18 cellular contexts compared by ENCODE assay signal in the genomic region with DNA sequence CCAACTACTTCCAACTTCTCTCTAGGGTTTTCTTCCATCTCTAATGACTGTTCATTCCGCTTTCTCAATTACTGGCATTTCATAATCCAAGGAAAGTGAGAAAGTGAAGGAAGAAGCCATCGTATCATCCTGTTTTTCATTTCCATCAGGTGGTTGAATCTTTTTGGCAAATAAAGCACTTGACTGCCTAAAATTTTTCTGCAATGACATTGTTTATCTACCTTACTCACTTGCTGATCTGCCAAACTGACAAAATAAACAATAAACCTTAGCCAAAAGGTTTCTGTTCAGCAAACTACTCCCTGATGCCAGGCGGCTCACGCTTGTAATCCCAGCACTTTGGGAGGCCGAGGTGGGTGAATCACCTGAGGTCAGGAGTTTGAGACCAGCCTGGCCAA. TPM values are rescaled to one million over a fixed set of nuclear protein-coding genes. Genes with fewer than 3 reads are reported as not detected.
A peak's percentile ranks its signal among the peaks of the same experiment; 100 is the strongest.
DNase-seq lines count a peak whose midpoint lies in the region; ATAC-seq, FAIRE-seq and TF ChIP-seq lines count a peak whose summit lies in the region.
"Had no signal": no experiment of that assay in that cellular context is flagged by ENCODE, and none has a peak within 500 bp of the region (broad histone marks: within the 10 kb centered on the region; RNA-seq: fewer than 3 reads in every experiment).

No MANE protein-coding gene starts in this region.

- peak overlapping the region in 1 of 2 experiments; percentile 59; a peak in 3 of 6 replicates for H3K27ac ChIP-seq in A549
- peak overlapping the region; percentile 67 for H3K27ac ChIP-seq in VCaP
- peak overlapping the region; percentile 49 to 70 for H3K27ac ChIP-seq in liver (ENCODE audit: low read depth in 1 of 2, low read length in 2 of 2)
- H3K27ac ChIP-seq: upper lobe of right lung had no signal

- no peak overlapping the region for H3K9ac ChIP-seq in liver (ENCODE audit: low read depth in 1 of 2, low read length in 2 of 2)

- TF ChIP-seq EP300 in A549 (IDR thresholded peaks at IDR 0.05) = no peak

- no peak overlapping the region for H3K4me3 ChIP-seq in A549
- H3K4me3 ChIP-seq in GM06990 (replicated peaks; ENCODE audit: low read depth, low read length) = peak overlapping the region; percentile 42
- H3K4me3 ChIP-seq in liver (ENCODE audit: low read depth in 1 of 3, low read length in 3 of 3) = peak overlapping the region in 1 of 3 donors; percentile 13
- H3K4me3 ChIP-seq: K562, upper lobe of right lung had no signal

- TF ChIP-seq POLR2A in A549 (IDR thresholded peaks at IDR 0.05; ENCODE audit: low read length) = no peak

- DNase-seq in A549 (ENCODE audit: low read depth in 1 of 2, low spot score in 1 of 2) (peak; percentile 45 to 55), GM06990 (ENCODE audit: extremely low read depth, insufficient read length) (no peak), Ammon's horn (ENCODE audit: low spot score) (no peak), pons (ENCODE audit: low spot score) (no peak), NCI-H1417 (lab: John Stamatoyannopoulos, UW) (no peak)
- DNase-seq: Caco-2; effector CD8-positive, alpha-beta T cell; H9; mesenchymal stem cell; NCI-H2171; right cardiac atrium; Right ventricle myocardium superior; upper lobe of right lung had no signal

- TF ChIP-seq CTCF in A549 (IDR thresholded peaks at IDR 0.05) = no peak
- no peak for TF ChIP-seq CTCF in GM06990 (IDR thresholded peaks at IDR 0.05; ENCODE audit: insufficient read depth, low read length, poor library complexity, severe bottlenecking)
- no peak for TF ChIP-seq CTCF in VCaP (conservative IDR thresholded peaks at IDR 0.05)
- no peak for TF ChIP-seq CTCF in liver (IDR thresholded peaks at IDR 0.05; ENCODE audit: low read depth, low read length, missing input control)

- H3K4me1 ChIP-seq in A549 = peaks cover 34% of the 10 kb centered on the region
- H3K4me1 ChIP-seq in liver (ENCODE audit: control insufficient read depth in 4 of 4, insufficient read depth in 4 of 4, low read length in 3 of 4) = peaks cover 8 to 37% (median 22%) of the 10 kb centered on the region in 4 donors

- TF ChIP-seq RAD21 in A549 (conservative IDR thresholded peaks at IDR 0.05 in 1 of 2, IDR thresholded peaks at IDR 0.05 in 1 of 2) (no peak), liver (IDR thresholded peaks at IDR 0.05) (peak; percentile 28 to 37)

- ATAC-seq in A549 (peak in 1 of 2 experiments; percentile 75; a peak in 3 of 6 replicates), HG03520 (IDR thresholded peaks at IDR 0.05; ENCODE audit: unreplicated experiment) (no peak)
- ATAC-seq: K562, right cardiac atrium, upper lobe of right lung had no signal

- H3K9me3 ChIP-seq in A549 (peaks cover 5% of the 10 kb centered on the region; the same call in 1 of the 3 replicates), liver (ENCODE audit: control insufficient read depth in 4 of 4, low read length in 3 of 4) (no peaks in the 10 kb centered on the region)
- H3K9me3 ChIP-seq: Caco-2, upper lobe of right lung had no signal

- WGBS in A549 (ENCODE audit: missing lambda C conversion rate) = 11% methylated on average over 5 of the region's 5 CpGs
- 31% methylated on average over 5 of the region's 5 CpGs for WGBS in liver

- CTCF ChIA-PET in A549 (lab: Yijun Ruan, JAX) = interaction anchor here (0.6 to 1.7 kb wide), 3 partner anchors 23 to 114 kb away, joined by 3 to 4 read pairs (median 4); no protein-coding TSS in a partner anchor

- H3K36me3 ChIP-seq in GM06990 (ENCODE audit: control insufficient read depth, insufficient read depth, low read length) = peaks cover 3% of the 10 kb centered on the region; the same call in 1 of the 2 replicates
- no peaks in the 10 kb centered on the region for H3K36me3 ChIP-seq in liver (ENCODE audit: control insufficient read depth in 4 of 4, insufficient read depth in 3 of 4, low read depth in 1 of 4, low read length in 3 of 4)
- H3K36me3 ChIP-seq: upper lobe of right lung had no signal

- POLR2A ChIA-PET in A549 (lab: Yijun Ruan, JAX) = no interaction called here

- H3K4me2 ChIP-seq in A549 = peak overlapping the region; percentile 66

- FAIRE-seq in A549 (lab: Jason Lieb, UNC) = no peak
- FAIRE-seq: GM19239, K562 had no signal

- H3K27me3 ChIP-seq in GM06990 (replicated peaks; ENCODE audit: control insufficient read depth, insufficient read depth, low read length) (no peaks in the 10 kb centered on the region), liver (ENCODE audit: control insufficient read depth in 4 of 4, insufficient read depth in 4 of 4, low read length in 3 of 4) (no peaks in the 10 kb centered on the region)
- H3K27me3 ChIP-seq: upper lobe of right lung had no signal

TF ChIP-seq in A549, 52 proteins besides CTCF, POLR2A, EP300 and RAD21 (continues in another document):
- no peak for TF ChIP-seq FOSB (CRISPR knock-in tag; IDR thresholded peaks at IDR 0.05)
- no peak for TF ChIP-seq ESRRA (IDR thresholded peaks at IDR 0.05; ENCODE audit: borderline replicate concordance, low read length)
- TF ChIP-seq KDM1A (IDR thresholded peaks at IDR 0.05; ENCODE audit: low read depth) = no peak
- TF ChIP-seq HOXB13 (CRISPR knock-in tag; IDR thresholded peaks at IDR 0.05; ENCODE audit: low read depth) = no peak
- no peak for TF ChIP-seq ZNF302 (CRISPR knock-in tag; IDR thresholded peaks at IDR 0.05)
- TF ChIP-seq, protein P1, sequence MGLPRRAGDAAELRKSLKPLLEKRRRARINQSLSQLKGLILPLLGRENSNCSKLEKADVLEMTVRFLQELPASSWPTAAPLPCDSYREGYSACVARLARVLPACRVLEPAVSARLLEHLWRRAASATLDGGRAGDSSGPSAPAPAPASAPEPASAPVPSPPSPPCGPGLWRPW (IDR thresholded peaks at IDR 0.05) = no peak
- TF ChIP-seq TP53 (CRISPR knock-in tag; IDR thresholded peaks at IDR 0.05) = no peak
- no peak for TF ChIP-seq EHF (CRISPR knock-in tag; IDR thresholded peaks at IDR 0.05)
- TF ChIP-seq HMGXB4 (CRISPR knock-in tag; IDR thresholded peaks at IDR 0.05; ENCODE audit: borderline replicate concordance) = no peak
- TF ChIP-seq JUN (IDR thresholded peaks at IDR 0.05) = no peak
- TF ChIP-seq PHF8 (IDR thresholded peaks at IDR 0.05; ENCODE audit: borderline replicate concordance, low read depth) = no peak

TF ChIP-seq in liver, 16 proteins besides CTCF, POLR2A, EP300 and RAD21 (continues in another document):
- TF ChIP-seq HNF4A (conservative IDR thresholded peaks at IDR 0.05) (peak; percentile 52 to 56), SP1 (IDR thresholded peaks at IDR 0.05) (peak; percentile 62), GABPA (IDR thresholded peaks at IDR 0.05 in 1 of 2, conservative IDR thresholded peaks at IDR 0.05 in 1 of 2) (no peak), FOXA1 (IDR thresholded peaks at IDR 0.05) (no peak), RXRA (IDR thresholded peaks at IDR 0.05) (peak; percentile 56 to 63), HNF4G (IDR thresholded peaks at IDR 0.05) (no peak), TAF1 (conservative IDR thresholded peaks at IDR 0.05) (no peak), NR2F2 (IDR thresholded peaks at IDR 0.05) (no peak), JUND (IDR thresholded peaks at IDR 0.05) (peak; percentile 18 to 72), REST (IDR thresholded peaks at IDR 0.05) (peak; percentile 19), EGR1 (IDR thresholded peaks at IDR 0.05; ENCODE audit: low read depth in 2 of 2) (no peak), YY1 (IDR thresholded peaks at IDR 0.05) (peak; percentile 21)
- TF ChIP-seq, protein P2, sequence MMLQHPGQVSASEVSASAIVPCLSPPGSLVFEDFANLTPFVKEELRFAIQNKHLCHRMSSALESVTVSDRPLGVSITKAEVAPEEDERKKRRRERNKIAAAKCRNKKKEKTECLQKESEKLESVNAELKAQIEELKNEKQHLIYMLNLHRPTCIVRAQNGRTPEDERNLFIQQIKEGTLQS (IDR thresholded peaks at IDR 0.05) = peak; percentile 26

RNA-seq across cellular contexts. Expression of gene FNBP1, which starts 18.4 kb away (rescaled TPM):
- polyA plus RNA-seq in A549 (2011; rRNA removed) (15.6 and 17.9 TPM in 2 replicates), A549 (2017; fragmentation: RNase III; extraction: RNeasy Plus Mini Kit Qiagen cat#74134 plus additional on column Dnase treatment) (10.3 to 11.4 TPM (median 10.6 TPM) in 3 replicates), liver (1 to 10 TPM; 6.6 to 9.7 TPM)
- polyA plus RNA-seq in A549 (2012; cell fraction: cytosol; rRNA removed) = 4.0 and 4.8 TPM in 2 replicates
- 3.6 and 5.7 TPM in 2 replicates for polyA plus RNA-seq in A549 (2012; cell fraction: nucleus; rRNA removed)
- 9.6 and 13.6 TPM in 2 replicates for polyA minus RNA-seq in A549 (2011; rRNA and poly(A)+ RNA removed)
- 10 to 100 TPM; 15.0 to 15.6 TPM for total RNA-seq in liver

RNA-seq across cellular contexts. Expression of gene GPR107, which starts 29.1 kb away (rescaled TPM):
- polyA plus RNA-seq in A549 (2011; rRNA removed) = 45.1 and 62.4 TPM in 2 replicates
- 10.7 and 13.8 TPM in 2 replicates for polyA plus RNA-seq in A549 (2012; cell fraction: cytosol; rRNA removed)
- 13.7 and 18.7 TPM in 2 replicates for polyA plus RNA-seq in A549 (2012; cell fraction: nucleus; rRNA removed)
- polyA plus RNA-seq in A549 (2017; fragmentation: RNase III; extraction: RNeasy Plus Mini Kit Qiagen cat#74134 plus additional on column Dnase treatment) = 28.1 to 30.1 TPM (median 28.2 TPM) in 3 replicates
- 29.6 and 51.4 TPM in 2 replicates for polyA minus RNA-seq in A549 (2011; rRNA and poly(A)+ RNA removed)
- 10 to 100 TPM; 11.1 to 17.2 TPM for total RNA-seq in liver
- 10 to 100 TPM in 1 of 2 donors, 1 to 10 TPM in 1; 3.8 to 11.6 TPM for polyA plus RNA-seq in liver

Comparison
In these comparisons a context has a peak if more than half of its experiments do, and no peak if none do; other contexts are left out.
1. DNase-seq: peak in A549 (2 of 2); none in GM06990 (single experiment), Ammon's horn (single experiment), pons (single experiment) and NCI-H1417 (0 of 3).